18 cellular contexts compared by ENCODE assay signal in genomic region chr15:39778031-39778430, GRCh38. TPM values are rescaled to one million over a fixed set of nuclear protein-coding genes. Genes with fewer than 3 reads are reported as not detected.
A peak's percentile ranks its signal among the peaks of the same experiment; 100 is the strongest.
DNase-seq lines count a peak whose midpoint lies in the region; ATAC-seq, FAIRE-seq and TF ChIP-seq lines count a peak whose summit lies in the region.
"Had no signal": no experiment of that assay in that cellular context is flagged by ENCODE, and none has a peak within 500 bp of the region (broad histone marks: within the 10 kb centered on the region; RNA-seq: fewer than 3 reads in every experiment).

No MANE protein-coding gene starts in this region.

- no peaks in the 10 kb centered on the region for H3K9me1 ChIP-seq in K562 (ENCODE audit: control insufficient read depth, insufficient read depth, low read length)

- H3K9me3 ChIP-seq in K562 (replicated peaks; ENCODE audit: control insufficient read depth, insufficient read depth, low read depth, low read length) (no peaks in the 10 kb centered on the region; the same call in 1 of the 2 replicates), mesodermal cell (ENCODE audit: control insufficient read depth, low read length) (no peaks in the 10 kb centered on the region)

- H3K27me3 ChIP-seq in K562 (ENCODE audit: control insufficient read depth in 2 of 2, insufficient read depth in 2 of 2, low read length in 2 of 2), result no peaks in the 10 kb centered on the region

- 21% methylated on average over 3 of the region's 3 CpGs for WGBS in K562 (ENCODE audit: insufficient coverage, low coverage, missing lambda C conversion rate)
- WGBS in mesodermal cell (ENCODE audit: insufficient coverage in 2 of 2), 2 experiments, result 20 to 53% methylated on average over 1 to 3 of the region's 3 CpGs

- no peaks in the 10 kb centered on the region for H3K36me3 ChIP-seq in K562 (ENCODE audit: control insufficient read depth, insufficient read depth, low read length)
- H3K36me3 ChIP-seq in mesodermal cell (ENCODE audit: control insufficient read depth, insufficient read depth, low read length), result no peaks in the 10 kb centered on the region

- ATAC-seq in K562 (peak; percentile 7; the same call in 1 of the 3 replicates), GM19035 (IDR thresholded peaks at IDR 0.05; ENCODE audit: unreplicated experiment) (no peak)

- H4K20me1 ChIP-seq in K562 (replicated peaks; ENCODE audit: control insufficient read depth, insufficient read depth, low read length), result no peaks in the 10 kb centered on the region

- no peak overlapping the region for H3K9ac ChIP-seq in K562 (ENCODE audit: insufficient read depth in 1 of 2, low read depth in 2 of 2, low read length in 2 of 2)
- H3K9ac ChIP-seq: GM23248 had no signal

- H2AFZ ChIP-seq in K562 (ENCODE audit: low read depth, low read length), result peak overlapping the region; percentile 30
- H2AFZ ChIP-seq: GM23248 had no signal

- in situ Hi-C loops in K562 (cut with MboI), result loop anchor here (25.0 kb wide), 1 partner anchor 234 kb away; no protein-coding TSS in a partner anchor

- no TSS peak for BruUV-seq in K562 (replicated peaks; lab: Mats Ljungman, UMichigan)

- intact Hi-C loops in K562 (cut with micrococcal nuclease), result no loop called here

- no peak for TF ChIP-seq CTCF in K562 (IDR thresholded peaks at IDR 0.05 in 2 of 3, conservative IDR thresholded peaks at IDR 0.05 in 1 of 3; ENCODE audit: insufficient read depth in 2 of 3, low read depth in 1 of 3, low read length in 3 of 3)

- no peak for TF ChIP-seq RAD21 in K562 (CRISPR knock-in tag; conservative IDR thresholded peaks at IDR 0.05 in 1 of 2, IDR thresholded peaks at IDR 0.05 in 1 of 2)

- H3K27ac ChIP-seq in K562 (ENCODE audit: extremely low read depth, low read depth, low read length), result no peak overlapping the region
- peak overlapping the region; percentile 5 for H3K27ac ChIP-seq in mesodermal cell (ENCODE audit: low read depth, low read length, severe bottlenecking)
- H3K27ac ChIP-seq: GM23248 had no signal

- no peak overlapping the region for H3K4me3 ChIP-seq in K562
- H3K4me3 ChIP-seq in mesodermal cell (ENCODE audit: extremely low read depth, insufficient read depth, low read length, poor library complexity, severe bottlenecking), result no peak overlapping the region
- H3K4me3 ChIP-seq: GM23248 had no signal

- peaks cover 2% of the 10 kb centered on the region; the same call in 2 of the 3 replicates for H3K79me2 ChIP-seq in K562 (ENCODE audit: control insufficient read depth, insufficient read depth, low read length)

- peaks cover 0 to 2% of the 10 kb centered on the region in 2 experiments; a peak in 3 of 5 replicates for H3K4me1 ChIP-seq in K562 (replicated peaks in 1 of 2; ENCODE audit: control insufficient read depth in 2 of 2, insufficient read depth in 2 of 2, low read length in 2 of 2)
- H3K4me1 ChIP-seq in mesodermal cell (ENCODE audit: control insufficient read depth, insufficient read depth, low read length, poor library complexity, severe bottlenecking), result no peaks in the 10 kb centered on the region

- peak; percentile 44 for DNase-seq in HCEC 1CT
- DNase-seq in NCI-H146 treated with DMSO at 0.1 percent for 48 hours (lab: John Stamatoyannopoulos, UW; ENCODE audit: unreplicated experiment), result peak; percentile 1
- peak in 2 of 4 experiments; percentile 34 to 62 for DNase-seq in K562 (ENCODE audit: extremely low read depth in 1 of 4, low spot score in 3 of 4)
- no peak for DNase-seq in dermis blood vessel endothelial cell
- no peak for DNase-seq in NCI-H1092 (lab: John Stamatoyannopoulos, UW)
- no peak for DNase-seq in NCI-H2196 treated with DMSO at 0.1 percent for 48 hours (lab: John Stamatoyannopoulos, UW; ENCODE audit: unreplicated experiment)
- DNase-seq: DND-41, GDM1, Karpas-422, NCI-H1417 treated with DMSO at 0.1 percent for 48 hours, NCI-H2081 treated with DMSO at 0.1 percent for 48 hours, NCI-H446, NCI-H774, SHP77 treated with DMSO at 0.1 percent for 48 hours had no signal

- no peak overlapping the region; the same call in 1 of the 2 replicates for H3K4me2 ChIP-seq in K562 (ENCODE audit: insufficient read depth, low read length)

- TF ChIP-seq POLR2A in K562 (conservative IDR thresholded peaks at IDR 0.05), result no peak

- POLR2A ChIA-PET in K562 (lab: Yijun Ruan, JAX), result no interaction called here

- CTCF ChIA-PET in K562 (lab: Yijun Ruan, JAX; ENCODE audit: low intra/inter-chr PET ratio), result interaction anchor here (0.5 kb wide), 1 partner anchor 143 kb away, joined by 3 read pairs; no protein-coding TSS in a partner anchor

- TF ChIP-seq EP300 in K562 (IDR thresholded peaks at IDR 0.05; ENCODE audit: low read length), result no peak

- peak; percentile 79 for FAIRE-seq in K562 (lab: Jason Lieb, UNC)
- FAIRE-seq: RCC 7860 had no signal

TF ChIP-seq in K562, 482 proteins besides CTCF, POLR2A, EP300 and RAD21:
- TF ChIP-seq PKNOX1 (IDR thresholded peaks at IDR 0.05) (peak; percentile 85), BRCA1 (IDR thresholded peaks at IDR 0.05) (no peak), BRCA1 (CRISPR knock-in tag; IDR thresholded peaks at IDR 0.05) (no peak), PBX2 (CRISPR knock-in tag; IDR thresholded peaks at IDR 0.05; ENCODE audit: low read depth) (no peak), PBX2 (tag; conservative IDR thresholded peaks at IDR 0.05; ENCODE audit: low read depth) (peak; percentile 96), NRF1 (conservative IDR thresholded peaks at IDR 0.05 in 1 of 2, IDR thresholded peaks at IDR 0.05 in 1 of 2) (peak; percentile 68 to 73), MEIS2 (IDR thresholded peaks at IDR 0.05; ENCODE audit: partially characterized antibody) (peak; percentile 95)

RNA-seq across cellular contexts. Expression of gene FSIP1, which starts 4.6 kb away (rescaled TPM):
- total RNA-seq in K562 (2011; cell fraction: chromatin; rRNA removed; ENCODE audit: low replicate concordance), result 0.37 TPM in 1 of 2 replicates, not detected in the other
- not detected in 2 replicates for total RNA-seq in K562 (2011; cell fraction: nucleolus; rRNA removed)
- 0.29 TPM in 1 of 2 replicates, not detected in the other for total RNA-seq in K562 (2011; cell fraction: nucleoplasm; rRNA removed)
- 0.08 and 0.23 TPM in 2 replicates for total RNA-seq in K562 (2014; rRNA removed)
- total RNA-seq in K562 (2014; rRNA removed; fragmentation: Illumina TruSeq; extraction: Trizol), result 0.51 and 0.54 TPM in 2 replicates
- total RNA-seq in K562 (2015; rRNA removed; fragmentation: Illumina TruSeq; extraction: Trizol), result 0.34 and 0.43 TPM in 2 replicates
- 0.13 and 0.29 TPM in 2 replicates for total RNA-seq in K562 (2021)
- polyA plus RNA-seq in K562 (2011; rRNA removed), result 0.05 and 0.10 TPM in 2 replicates
- polyA plus RNA-seq in K562 (2011; cell fraction: cytosol; rRNA removed), result 0.01 and 0.03 TPM in 2 replicates
- 0.22 TPM in 1 of 2 replicates, not detected in the other for polyA plus RNA-seq in K562 (2011; cell fraction: nucleus; rRNA removed)
- 0.19 and 0.22 TPM in 2 replicates for polyA plus RNA-seq in K562 (2012)
- 0.21 and 0.42 TPM in 2 replicates for polyA plus RNA-seq in K562 (2014; fragmentation: Illumina TruSeq; extraction: Trizol)
- under 1 TPM; 0.07 to 0.20 TPM for polyA plus RNA-seq in K562 (2014; fragmentation: Nextera tagmentation; extraction: Ambion mirVana)
- polyA plus RNA-seq in K562 (2014; rRNA removed), result 0.30 and 0.36 TPM in 2 replicates
- polyA minus RNA-seq in K562 (2011; rRNA and poly(A)+ RNA removed), result not detected in 2 replicates
- not detected in 2 replicates for polyA minus RNA-seq in K562 (2011; cell fraction: cytosol; rRNA and poly(A)+ RNA removed)
- polyA minus RNA-seq in K562 (2011; cell fraction: nucleus; rRNA and poly(A)+ RNA removed), result 0.13 TPM in 1 of 2 replicates, not detected in the other
- 0.63 TPM for polyA plus RNA-seq in mesodermal cell (2013, experiment 1 of 2)
- polyA plus RNA-seq in mesodermal cell (2013, experiment 2 of 2), result 0.71 TPM
- 0.37 and 0.85 TPM in 2 replicates for total RNA-seq in dermis blood vessel endothelial cell

Comparison
In these comparisons a context has a peak if more than half of its experiments do, and no peak if none do; other contexts are left out.
1. DNase-seq: peak in HCEC 1CT (single experiment) and NCI-H146 treated with DMSO at 0.1 percent for 48 hours (single experiment); none in dermis blood vessel endothelial cell (single experiment), NCI-H1092 (single experiment) and NCI-H2196 treated with DMSO at 0.1 percent for 48 hours (single experiment).